12 cellular contexts compared by ENCODE assay signal in genomic region chr2:230711224-230711623, GRCh38. TPM values are rescaled to one million over a fixed set of nuclear protein-coding genes. Genes with fewer than 3 reads are reported as not detected.
A peak's percentile ranks its signal among the peaks of the same experiment; 100 is the strongest.
DNase-seq lines count a peak whose midpoint lies in the region; ATAC-seq, FAIRE-seq and TF ChIP-seq lines count a peak whose summit lies in the region.
"Had no signal": no experiment of that assay in that cellular context is flagged by ENCODE, and none has a peak within 500 bp of the region (broad histone marks: within the 10 kb centered on the region; RNA-seq: fewer than 3 reads in every experiment).

No MANE protein-coding gene starts in this region.

- no peak for ATAC-seq in activated T-cell treated with anti-CD3 and anti-CD28 coated beads, Interleukin-2, amount 50 U/mL, for 4 hours
- no peak for ATAC-seq in HG03469 (IDR thresholded peaks at IDR 0.05; ENCODE audit: unreplicated experiment)

- no peak for DNase-seq in activated T-cell treated with anti-CD3 and anti-CD28 coated beads, Interleukin-2, amount 50 U/mL, for 4 hours
- DNase-seq in activated T-cell treated with anti-CD3 and anti-CD28 coated beads, Interleukin-2, amount 50 U/mL, for 1 hour, result no peak
- peak; percentile 61 for DNase-seq in SIG-M5 (lab: John Stamatoyannopoulos, UW)
- peak; percentile 66 for DNase-seq in islet precursor cell
- no peak for DNase-seq in transverse colon
- no peak for DNase-seq in H54 (ENCODE audit: insufficient read length, low spot score)
- DNase-seq in ascending aorta (ENCODE audit: low spot score in 2 of 2), result no peak
- DNase-seq: erythroblast, NCI-H510A treated with DMSO at 0.1 percent for 48 hours, small intestine had no signal

- peak overlapping the region; percentile 87 for H3K4me3 Mint-ChIP-seq in activated T-cell treated with anti-CD3 and anti-CD28 coated beads, Interleukin-2, amount 50 U/mL, for 4 hours

- H3K27me3 ChIP-seq in transverse colon, result no peaks in the 10 kb centered on the region
- H3K27me3 ChIP-seq in ascending aorta, result no peaks in the 10 kb centered on the region

- H3K27ac ChIP-seq in transverse colon (peak overlapping the region in 3 of 4 donors; percentile 98 to 99 (median 99)), ascending aorta (no peak overlapping the region)

- H3K27me3 Mint-ChIP-seq in activated T-cell treated with anti-CD3 and anti-CD28 coated beads, Interleukin-2, amount 50 U/mL, for 4 hours (ENCODE audit: low read depth), result no peaks in the 10 kb centered on the region

- H3K4me1 ChIP-seq in transverse colon, result peaks cover 22 to 56% (median 42%) of the 10 kb centered on the region in 4 donors
- peaks cover 6 to 17% of the 10 kb centered on the region in 2 donors for H3K4me1 ChIP-seq in ascending aorta

- H3K9me3 Mint-ChIP-seq in activated T-cell treated with anti-CD3 and anti-CD28 coated beads, Interleukin-2, amount 50 U/mL, for 4 hours, result no peaks in the 10 kb centered on the region

- H3K4me3 ChIP-seq in transverse colon (no peak overlapping the region), ascending aorta (no peak overlapping the region)

- H3K36me3 Mint-ChIP-seq in activated T-cell treated with anti-CD3 and anti-CD28 coated beads, Interleukin-2, amount 50 U/mL, for 4 hours (ENCODE audit: insufficient read depth), result peaks cover 12% of the 10 kb centered on the region

- in situ Hi-C loops in transverse colon (cut with MboI; ENCODE audit: low pct_ligation_motif_present in 1 of 4, low pct_unique_long_range_greater_than_20kb in 1 of 4, low sequenced_read_pairs in 3 of 4), result loop anchor here in 2 of 4 donors (10.0 to 25.0 kb wide), 2 partner anchors 84 to 101 kb away; no protein-coding TSS in a partner anchor

- FAIRE-seq in H54 (lab: Jason Lieb, UNC), result no peak
- FAIRE-seq: small intestine had no signal

- intact Hi-C loops in transverse colon (cut with DNase I; ENCODE audit: low total_unique reads) (loop anchor here (5.0 kb wide), 2 partner anchors 81 to 774 kb away; no protein-coding TSS in a partner anchor), ascending aorta (cut with DNase I) (loop anchor here (5.0 kb wide), 3 partner anchors 46 to 294 kb away; partner anchors contain the start of gene SP100)

- peaks cover 30% of the 10 kb centered on the region for H3K4me1 Mint-ChIP-seq in activated T-cell treated with anti-CD3 and anti-CD28 coated beads, Interleukin-2, amount 50 U/mL, for 4 hours (ENCODE audit: low read depth)

- no peak for TF ChIP-seq EP300 in transverse colon (IDR thresholded peaks at IDR 0.05; ENCODE audit: low read depth)

- TF ChIP-seq POLR2A in transverse colon (IDR thresholded peaks at IDR 0.05) (no peak), H54 (IDR thresholded peaks at IDR 0.05; ENCODE audit: low read depth, low read length) (no peak)

- WGBS in transverse colon (ENCODE audit: low coverage in 1 of 2), 2 donors, result 80 to 100% methylated on average over 3 to 11 of the region's 11 CpGs

- H3K36me3 ChIP-seq in transverse colon (no peaks in the 10 kb centered on the region), ascending aorta (no peaks in the 10 kb centered on the region)
- H3K36me3 ChIP-seq: HAP-1 had no signal

- no peaks in the 10 kb centered on the region for H3K9me3 ChIP-seq in transverse colon
- no peaks in the 10 kb centered on the region for H3K9me3 ChIP-seq in ascending aorta
- H3K9me3 ChIP-seq: HAP-1 had no signal

- TF ChIP-seq CTCF in transverse colon (IDR thresholded peaks at IDR 0.05), result no peak
- TF ChIP-seq CTCF in ascending aorta (IDR thresholded peaks at IDR 0.05), result no peak

RNA-seq across cellular contexts. Expression of gene CAB39, which starts 1.4 kb away (rescaled TPM):
- total RNA-seq in activated T-cell treated with anti-CD3 and anti-CD28 coated beads, Interleukin-2, amount 50 U/mL, for 4 hours, result 100 to 1,000 TPM; 125 to 133 (median 128) TPM
- total RNA-seq in transverse colon (100 to 1,000 TPM in 3 of 4 donors, 10 to 100 TPM in 1; 67.3 to 137 (median 123) TPM), ascending aorta (62.9 TPM)

Comparison
In these comparisons a context has a peak if more than half of its experiments do, and no peak if none do; other contexts are left out.
1. DNase-seq: peak in SIG-M5 (single experiment) and islet precursor cell (single experiment); none in activated T-cell treated with anti-CD3 and anti-CD28 coated beads, Interleukin-2, amount 50 U/mL, for 4 hours (single experiment), activated T-cell treated with anti-CD3 and anti-CD28 coated beads, Interleukin-2, amount 50 U/mL, for 1 hour (single experiment), transverse colon (single experiment), H54 (single experiment) and ascending aorta (0 of 2).
2. H3K27ac ChIP-seq: peak in transverse colon (3 of 4); none in ascending aorta (0 of 2).